In the genomic region with DNA sequence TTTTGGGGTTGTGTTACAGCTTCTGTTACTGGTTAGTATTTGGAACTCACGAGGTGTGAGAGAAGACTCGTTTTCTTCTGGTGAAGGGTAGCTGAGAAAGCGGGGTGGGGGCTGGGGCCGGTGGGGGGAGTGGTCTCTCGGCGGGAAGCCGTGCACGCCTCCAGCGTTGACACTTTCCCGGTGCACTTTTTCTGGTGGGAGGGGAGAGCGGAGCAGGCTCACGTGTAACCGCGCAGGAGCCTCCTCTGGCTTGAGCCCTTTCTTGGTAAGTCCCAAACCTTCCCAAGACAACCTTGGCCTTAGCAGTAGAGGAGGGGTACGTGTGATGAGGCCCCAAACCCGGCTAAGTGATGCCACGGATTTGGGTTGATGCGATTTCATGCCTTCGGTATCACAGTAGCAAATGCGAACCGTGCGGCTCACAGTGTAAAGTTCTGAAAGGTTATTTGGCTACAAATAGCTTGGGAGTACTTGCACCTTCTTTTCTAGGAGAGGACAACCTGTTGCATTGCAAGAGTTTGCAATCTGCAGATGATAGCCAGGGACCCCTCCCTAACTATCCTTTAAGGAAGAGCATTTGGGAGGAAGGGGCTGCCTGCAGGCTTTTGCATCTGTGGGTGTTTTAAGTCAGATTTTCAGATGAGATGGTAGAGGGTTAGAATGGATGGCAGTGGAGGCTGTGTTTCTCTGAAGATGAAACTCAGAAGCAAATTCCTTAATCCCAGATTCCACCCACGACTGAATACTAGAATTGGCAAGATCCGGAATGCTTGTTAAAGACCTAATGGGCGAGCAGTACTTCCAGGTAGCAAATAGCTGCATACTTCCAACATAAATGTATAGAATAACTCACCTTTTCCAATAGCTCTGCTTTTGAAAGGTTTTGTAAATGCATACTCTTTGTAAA, we compare ENCODE assay signal across 9 cellular contexts. TPM values are rescaled to one million over a fixed set of nuclear protein-coding genes. Genes with fewer than 3 reads are reported as not detected.
DNase-seq lines count a peak whose midpoint lies in the region; ATAC-seq, FAIRE-seq and TF ChIP-seq lines count a peak whose summit lies in the region.
"Had no signal": no experiment of that assay in that cellular context is flagged by ENCODE, and none has a peak within 500 bp of the region (broad histone marks: within the 10 kb centered on the region; RNA-seq: fewer than 3 reads in every experiment).

No MANE protein-coding gene starts in this region.

- H3K36me3 Mint-ChIP-seq in natural killer cell treated with Interleukin-12 subunit alpha and Interleukin-12 subunit beta and Interleukin-15 and Interleukin-18, amount 100 ng/mL, for 72 hours = no peaks in the 10 kb centered on the region

- ATAC-seq in A549 (no peak), IMR-90 (ENCODE audit: low read depth) (no peak), HG02588 (IDR thresholded peaks at IDR 0.05; ENCODE audit: unreplicated experiment) (no peak)
- no peak for ATAC-seq in natural killer cell treated with Interleukin-12 subunit alpha and Interleukin-12 subunit beta and Interleukin-15 and Interleukin-18, amount 100 ng/mL, for 72 hours

- H3K56ac ChIP-seq in IMR-90 (ENCODE audit: extremely low read depth, insufficient read depth, low read length) = no peak overlapping the region

- H3K27me3 ChIP-seq in IMR-90 (ENCODE audit: control insufficient read depth, insufficient read depth, low read length) = peaks cover 53% of the 10 kb centered on the region
- H3K27me3 ChIP-seq in esophagus muscularis mucosa = no peaks in the 10 kb centered on the region

- peak overlapping the region; percentile 27 for H3K4me3 Mint-ChIP-seq in natural killer cell treated with Interleukin-12 subunit alpha and Interleukin-12 subunit beta and Interleukin-15 and Interleukin-18, amount 100 ng/mL, for 72 hours

- DNase-seq in A549 (ENCODE audit: low read depth in 1 of 2, low spot score in 1 of 2) (no peak), IMR-90 (no peak), esophagus muscularis mucosa (ENCODE audit: extremely low spot score) (no peak), cerebellar nuclear complex (lab: John Stamatoyannopoulos, UW) (no peak), activated gamma-delta T cell treated with Interleukin-2 at 50 U/mL for 16 hours (no peak)
- DNase-seq in natural killer cell treated with Interleukin-12 subunit alpha and Interleukin-12 subunit beta and Interleukin-15 and Interleukin-18, amount 100 ng/mL, for 72 hours (ENCODE audit: low spot score) = no peak
- DNase-seq in activated CD4-positive, CD25-positive, alpha-beta regulatory T cell (lab: John Stamatoyannopoulos, UW) = no peak
- DNase-seq: NCI-H1092 had no signal

- no peak overlapping the region for H2AK9ac ChIP-seq in IMR-90 (replicated peaks; ENCODE audit: low read depth, low read length, poor library complexity)

- no peak overlapping the region for H4K91ac ChIP-seq in IMR-90 (ENCODE audit: insufficient read depth, low read depth, low read length)

- H3K9me3 Mint-ChIP-seq in natural killer cell treated with Interleukin-12 subunit alpha and Interleukin-12 subunit beta and Interleukin-15 and Interleukin-18, amount 100 ng/mL, for 72 hours = no peaks in the 10 kb centered on the region

- WGBS in A549 (ENCODE audit: missing lambda C conversion rate) = 63% methylated on average over 20 of the region's 25 CpGs
- 14% methylated on average over 8 of the region's 25 CpGs; no CpG with 5 or more reads in 1 of the 2 experiments for WGBS in IMR-90 (ENCODE audit: extremely low coverage in 2 of 2, insufficient read length in 1 of 2), 2 experiments
- 41% methylated on average over 3 of the region's 25 CpGs for WGBS in esophagus muscularis mucosa

- H4K8ac ChIP-seq in IMR-90 (ENCODE audit: low read depth in 2 of 2, low read length in 2 of 2) = no peak overlapping the region

- in situ Hi-C loops in IMR-90 (cut with MboI; ENCODE audit: low sequenced_read_pairs) = no loop called here

- TF ChIP-seq RAD21 in A549 (conservative IDR thresholded peaks at IDR 0.05 in 1 of 2, IDR thresholded peaks at IDR 0.05 in 1 of 2) (no peak), IMR-90 (IDR thresholded peaks at IDR 0.05; ENCODE audit: low read length) (no peak)

- H4K5ac ChIP-seq in IMR-90 (ENCODE audit: low read depth, low read length) = no peak overlapping the region

- H3K18ac ChIP-seq in IMR-90 (ENCODE audit: low read depth, low read length) = no peak overlapping the region

- POLR2A ChIA-PET in A549 (lab: Yijun Ruan, JAX) = no interaction called here
- POLR2A ChIA-PET in IMR-90 (lab: Charles Lee; ENCODE audit: unreplicated experiment) = no interaction called here

- no peak overlapping the region for H2BK5ac ChIP-seq in IMR-90 (ENCODE audit: low read depth, low read length, poor library complexity, severe bottlenecking)

- no peak overlapping the region for H3K27ac Mint-ChIP-seq in natural killer cell treated with Interleukin-12 subunit alpha and Interleukin-12 subunit beta and Interleukin-15 and Interleukin-18, amount 100 ng/mL, for 72 hours

- H3K23ac ChIP-seq in IMR-90 (ENCODE audit: low read depth, low read length) = no peak overlapping the region

- FAIRE-seq in A549 (lab: Jason Lieb, UNC) = peak; percentile 18

- no peak overlapping the region for H2BK20ac ChIP-seq in IMR-90 (ENCODE audit: low read depth, low read length)

- H3K9me1 ChIP-seq in IMR-90 (ENCODE audit: insufficient read depth, low read length) = no peaks in the 10 kb centered on the region

- BruUV-seq in IMR-90 (replicated peaks; lab: Mats Ljungman, UMichigan) = no TSS peak

- H3K14ac ChIP-seq in IMR-90 (replicated peaks; ENCODE audit: low read depth, low read length) = no peak overlapping the region

- dilution Hi-C loops in IMR-90 (cut with HindIII; ENCODE audit: low sequenced_read_pairs, unreplicated experiment) = no loop called here

- H3K4me1 Mint-ChIP-seq in natural killer cell treated with Interleukin-12 subunit alpha and Interleukin-12 subunit beta and Interleukin-15 and Interleukin-18, amount 100 ng/mL, for 72 hours (ENCODE audit: low read depth in 2 of 2) = peaks cover 9 to 12% of the 10 kb centered on the region in 2 donors

- H3K79me1 ChIP-seq in IMR-90 (ENCODE audit: low read depth in 1 of 2, low read length in 2 of 2) = no peaks in the 10 kb centered on the region

- TF ChIP-seq EP300 in A549 (IDR thresholded peaks at IDR 0.05) = no peak
- no peak for TF ChIP-seq EP300 in esophagus muscularis mucosa (IDR thresholded peaks at IDR 0.05)

- no peak overlapping the region for H3K9ac ChIP-seq in IMR-90 (ENCODE audit: low read depth, low read length)

- H4K20me1 ChIP-seq in IMR-90 (ENCODE audit: insufficient read depth, low read length) = no peaks in the 10 kb centered on the region

- no peak overlapping the region for H2AK5ac ChIP-seq in IMR-90 (ENCODE audit: low read depth, low read length)

- H3K4me1 ChIP-seq in A549 = peaks cover 12% of the 10 kb centered on the region; the same call in 1 of the 3 replicates
- H3K4me1 ChIP-seq in IMR-90 (ENCODE audit: control insufficient read depth, insufficient read depth, low read length) = 0 out of 2 replicates have a peak, but pooled peaks cover 3% of the 10 kb centered on the region
- H3K4me1 ChIP-seq in esophagus muscularis mucosa = peaks cover 13 to 47% (median 42%) of the 10 kb centered on the region in 4 donors

- H2BK120ac ChIP-seq in IMR-90 (ENCODE audit: low read depth, low read length) = no peak overlapping the region

- no peak for TF ChIP-seq CTCF in A549 (IDR thresholded peaks at IDR 0.05)
- TF ChIP-seq CTCF in IMR-90 (conservative IDR thresholded peaks at IDR 0.05; ENCODE audit: low read depth, low read length) = no peak
- TF ChIP-seq CTCF in esophagus muscularis mucosa (IDR thresholded peaks at IDR 0.05) = no peak

- TF ChIP-seq POLR2A in A549 (IDR thresholded peaks at IDR 0.05; ENCODE audit: low read length) = no peak
- no peak for TF ChIP-seq POLR2A in IMR-90 (IDR thresholded peaks at IDR 0.05; ENCODE audit: low read depth, low read length)
- no peak for TF ChIP-seq POLR2A in esophagus muscularis mucosa (IDR thresholded peaks at IDR 0.05; ENCODE audit: low read depth)

- H3K4ac ChIP-seq in IMR-90 (ENCODE audit: low read depth, low read length) = no peak overlapping the region

- H3K9me3 ChIP-seq in A549 = peaks cover 4% of the 10 kb centered on the region; the same call in 1 of the 3 replicates
- H3K9me3 ChIP-seq in IMR-90 (ENCODE audit: control insufficient read depth, insufficient read depth, low read length) = no peaks in the 10 kb centered on the region
- no peaks in the 10 kb centered on the region for H3K9me3 ChIP-seq in esophagus muscularis mucosa

- CTCF ChIA-PET in A549 (lab: Yijun Ruan, JAX) (interaction anchor here (0.7 to 1.2 kb wide), 5 partner anchors 8 to 89 kb away, joined by 3 to 6 read pairs (median 4); no protein-coding TSS in a partner anchor), IMR-90 (lab: Yijun Ruan, JAX) (interaction anchor here (0.6 kb wide), 1 partner anchor 66 kb away, joined by 3 read pairs; no protein-coding TSS in a partner anchor)

- H2BK15ac ChIP-seq in IMR-90 (ENCODE audit: low read depth, low read length) = no peak overlapping the region

- H2AFZ ChIP-seq in IMR-90 (replicated peaks; ENCODE audit: low read length, poor library complexity) = peak overlapping the region; percentile 34

- H3K27ac ChIP-seq in A549 (peak overlapping the region in 1 of 2 experiments; percentile 75; a peak in 3 of 6 replicates), IMR-90 (ENCODE audit: insufficient read depth, low read length) (no peak overlapping the region), esophagus muscularis mucosa (replicated peaks in 1 of 4) (peak overlapping the region; percentile 92 to 99 (median 98))

- intact Hi-C loops in IMR-90 (cut with micrococcal nuclease) = no loop called here
- intact Hi-C loops in esophagus muscularis mucosa (cut with DNase I) = loop anchor here (10.0 kb wide), 1 partner anchor 148 kb away; no protein-coding TSS in a partner anchor

- H3K4me3 ChIP-seq in A549 (peak overlapping the region; percentile 58; the same call in 2 of the 3 replicates), IMR-90 (ENCODE audit: insufficient read depth, low read depth, low read length) (no peak overlapping the region), esophagus muscularis mucosa (peak overlapping the region; percentile 70 to 87 (median 76))

- no peaks in the 10 kb centered on the region for H3K36me3 ChIP-seq in IMR-90 (ENCODE audit: control insufficient read depth, insufficient read depth, low read length)
- no peaks in the 10 kb centered on the region for H3K36me3 ChIP-seq in esophagus muscularis mucosa

- peaks cover 49 to 63% of the 10 kb centered on the region in 2 donors for H3K27me3 Mint-ChIP-seq in natural killer cell treated with Interleukin-12 subunit alpha and Interleukin-12 subunit beta and Interleukin-15 and Interleukin-18, amount 100 ng/mL, for 72 hours

- H3K4me2 ChIP-seq in A549 (peak overlapping the region; percentile 97), IMR-90 (ENCODE audit: low read depth, low read length) (no peak overlapping the region)

RNA-seq across cellular contexts. Expression of a gene that starts 1.5 kb away (rescaled TPM):
- polyA plus RNA-seq in A549 (2011; rRNA removed) (1.0 and 1.4 TPM in 2 replicates), A549 (2017; fragmentation: RNase III; extraction: RNeasy Plus Mini Kit Qiagen cat#74134 plus additional on column Dnase treatment) (0.31 to 0.71 TPM (median 0.35 TPM) in 3 replicates), IMR-90 (2012; rRNA removed) (not detected in 2 replicates)
- 0.29 and 0.47 TPM in 2 replicates for polyA plus RNA-seq in A549 (2012; cell fraction: cytosol; rRNA removed)
- polyA plus RNA-seq in A549 (2012; cell fraction: nucleus; rRNA removed) = 0.28 and 0.56 TPM in 2 replicates
- polyA minus RNA-seq in A549 (2011; rRNA and poly(A)+ RNA removed) = 3.8 and 3.9 TPM in 2 replicates
- total RNA-seq in IMR-90 (2012; rRNA removed) (0.18 TPM in 1 of 2 replicates, not detected in the other), esophagus muscularis mucosa (100 to 1,000 TPM; 137 to 176 (median 154) TPM)
- not detected in 2 replicates for polyA plus RNA-seq in IMR-90 (2012; cell fraction: cytosol; rRNA removed)
- not detected in 2 replicates for polyA plus RNA-seq in IMR-90 (2012; cell fraction: nucleus; rRNA removed; ENCODE audit: low replicate concordance)
- total RNA-seq in natural killer cell treated with Interleukin-12 subunit alpha and Interleukin-12 subunit beta and Interleukin-15 and Interleukin-18, amount 100 ng/mL, for 72 hours = 1 to 10 TPM in 1 of 2 donors, under 1 TPM in 1; 0.21 to 1.4 TPM

Comparison
In these comparisons a context has a peak if more than half of its experiments do, and no peak if none do; other contexts are left out.
1. RNA of a gene that starts 1.5 kb away (total RNA-seq): 137 to 176 TPM in esophagus muscularis mucosa; 0.21 to 1.4 TPM in natural killer cell treated with Interleukin-12 subunit alpha and Interleukin-12 subunit beta and Interleukin-15 and Interleukin-18, amount 100 ng/mL, for 72 hours and 0.18 TPM in IMR-90; every median in the first group is over 10 times any median in the second.